8 cellular contexts compared by ENCODE assay signal in the genomic region with DNA sequence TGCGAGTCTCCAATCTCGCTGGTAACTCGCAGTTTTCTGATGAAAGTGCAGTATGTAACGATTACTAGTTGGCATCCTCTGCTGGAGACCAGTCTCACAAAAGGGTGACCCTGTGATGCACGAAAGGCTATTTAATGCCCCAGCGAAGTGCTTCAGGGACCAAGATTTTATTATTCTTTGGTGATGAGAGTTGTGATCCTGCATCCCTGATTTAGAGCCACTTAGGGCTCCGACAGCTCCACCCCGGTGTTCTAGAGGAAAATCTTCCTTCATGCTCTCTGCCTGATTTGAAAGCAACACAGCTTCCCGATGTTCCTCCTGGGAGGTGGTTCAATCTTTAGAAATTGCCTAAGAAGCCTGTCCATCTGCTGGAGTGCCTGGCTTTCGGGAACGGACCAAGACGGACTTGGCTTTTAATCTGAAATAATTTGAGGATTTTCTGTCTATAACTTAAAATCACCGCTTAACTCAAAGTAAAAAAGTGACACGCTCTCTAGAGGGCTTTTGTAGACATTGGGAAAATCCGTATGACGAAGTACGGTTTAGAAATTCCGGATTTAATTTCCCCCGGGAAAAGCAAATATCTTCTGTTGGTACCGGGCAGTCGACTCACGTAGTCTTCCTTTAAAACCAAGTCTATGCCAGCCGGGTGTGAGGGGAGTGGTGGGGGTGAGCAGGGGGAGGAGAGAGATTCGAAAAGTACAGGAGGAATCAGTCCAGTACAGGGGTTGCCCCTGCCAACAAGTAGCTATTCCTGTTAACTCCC. TPM values are rescaled to one million over a fixed set of nuclear protein-coding genes. Genes with fewer than 3 reads are reported as not detected.
A peak's percentile ranks its signal among the peaks of the same experiment; 100 is the strongest.
DNase-seq lines count a peak whose midpoint lies in the region; ATAC-seq, FAIRE-seq and TF ChIP-seq lines count a peak whose summit lies in the region.

No MANE protein-coding gene starts in this region.

- no peaks in the 10 kb centered on the region for H3K9me3 Mint-ChIP-seq in endothelial cell (ENCODE audit: unreplicated experiment)

- no peak for ATAC-seq in HG02763 (IDR thresholded peaks at IDR 0.05; ENCODE audit: unreplicated experiment)
- ATAC-seq in HG03354 (IDR thresholded peaks at IDR 0.05; ENCODE audit: poor library complexity, severe bottlenecking, unreplicated experiment): no peak
- no peak for ATAC-seq in GM18511 (IDR thresholded peaks at IDR 0.05; ENCODE audit: unreplicated experiment)

- peak overlapping the region; percentile 92 for H3K4me3 Mint-ChIP-seq in endothelial cell (ENCODE audit: unreplicated experiment)

- peak overlapping the region; percentile 44 to 78 for H3K4me3 ChIP-seq in muscle layer of colon (ENCODE audit: low read depth in 1 of 2, low read length in 2 of 2)

- H3K36me3 Mint-ChIP-seq in endothelial cell (ENCODE audit: low read depth, unreplicated experiment): no peaks in the 10 kb centered on the region

- no peak for TF ChIP-seq CTCF in endothelial cell (IDR thresholded peaks at IDR 0.05; ENCODE audit: unreplicated experiment)

- H3K27me3 Mint-ChIP-seq in endothelial cell (ENCODE audit: unreplicated experiment): peaks cover 20% of the 10 kb centered on the region

- peaks cover 0 to 7% of the 10 kb centered on the region in 2 donors for H3K27me3 ChIP-seq in muscle layer of colon (ENCODE audit: control insufficient read depth in 1 of 2, insufficient read depth in 2 of 2, low read length in 2 of 2)

- DNase-seq in A172 (ENCODE audit: low spot score) (peak; percentile 56), GM18507 (ENCODE audit: extremely low spot score, insufficient read length, low read depth) (no peak), SK-MEL-5 (ENCODE audit: low read depth, low spot score) (peak; percentile 4), endothelial cell (ENCODE audit: low spot score) (no peak)

- peak overlapping the region; percentile 68 for H3K27ac Mint-ChIP-seq in endothelial cell (ENCODE audit: unreplicated experiment)

- no peaks in the 10 kb centered on the region for H3K9me3 ChIP-seq in muscle layer of colon (ENCODE audit: low read length)

- no peaks in the 10 kb centered on the region for H3K36me3 ChIP-seq in muscle layer of colon (ENCODE audit: insufficient read depth, low read length)

- peaks cover 29% of the 10 kb centered on the region for H3K4me1 ChIP-seq in muscle layer of colon (ENCODE audit: insufficient read depth, low read length)

- H3K4me1 Mint-ChIP-seq in endothelial cell (ENCODE audit: unreplicated experiment): peaks cover 20% of the 10 kb centered on the region

- FAIRE-seq in GM18507 (lab: Jason Lieb, UNC): peak; percentile 60

- H3K9ac ChIP-seq in muscle layer of colon (ENCODE audit: low read length): no peak overlapping the region

- H3K27ac ChIP-seq in muscle layer of colon (ENCODE audit: low read depth, low read length): no peak overlapping the region

- in situ Hi-C loops in SK-MEL-5 (cut with HindIII; ENCODE audit: low pct_unique_long_range_greater_than_20kb, low sequenced_read_pairs): no loop called here

RNA-seq across cellular contexts. Expression of gene ALCAM, which starts 1.0 kb away (rescaled TPM):
- 82.1 and 102 TPM in 2 replicates for total RNA-seq in A172 (2014; rRNA removed; shearing (Covaris generic))
- 24.2 and 24.8 TPM in 2 replicates for total RNA-seq in SK-MEL-5 (2014; rRNA removed; shearing (Covaris generic))
- polyA plus RNA-seq in SK-MEL-5 (2015; cell fraction: cytosol; rRNA removed): 13.0 and 19.3 TPM in 2 replicates
- 15.4 and 18.1 TPM in 2 replicates for polyA plus RNA-seq in SK-MEL-5 (2015; cell fraction: nucleus; rRNA removed)
- total RNA-seq in endothelial cell (ENCODE audit: unreplicated experiment): 14.0 TPM

Comparison
In these comparisons a context has a peak if more than half of its experiments do, and no peak if none do; other contexts are left out.
1. DNase-seq: peak in A172 (single experiment) and SK-MEL-5 (single experiment); none in GM18507 (single experiment) and endothelial cell (single experiment).